19 cellular contexts compared by ENCODE assay signal in the genomic region with DNA sequence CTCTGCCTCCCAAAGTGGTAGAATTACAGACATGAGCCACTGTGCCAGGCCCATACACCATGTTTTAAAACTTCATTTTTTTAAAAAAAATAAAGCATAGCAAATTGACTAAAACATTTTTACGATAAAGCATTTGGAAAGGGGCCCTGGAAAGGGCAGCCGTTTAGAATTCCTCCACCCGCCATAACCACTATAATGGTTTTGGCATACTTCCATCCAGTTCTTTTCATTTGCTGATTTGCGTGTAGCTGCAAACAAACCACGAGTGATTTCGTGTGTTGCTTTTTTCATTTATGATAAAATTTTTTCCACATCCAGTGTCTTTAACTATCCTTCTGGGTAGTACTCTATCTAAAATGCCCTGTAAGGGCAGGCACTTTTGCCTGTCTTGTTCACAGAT.
DNase-seq lines count a peak whose midpoint lies in the region; ATAC-seq and TF ChIP-seq lines count a peak whose summit lies in the region.
"Had no signal": no experiment of that assay in that cellular context is flagged by ENCODE, and none has a peak within 500 bp of the region (broad histone marks: within the 10 kb centered on the region; RNA-seq: fewer than 3 reads in every experiment).

No MANE protein-coding gene starts in this region.

- ATAC-seq in GM21381 (IDR thresholded peaks at IDR 0.05; ENCODE audit: unreplicated experiment): no peak
- ATAC-seq: A549 had no signal

- no peak overlapping the region for H3K4me3 ChIP-seq in fibroblast of villous mesenchyme (ENCODE audit: low read depth, low read length)
- H3K4me3 ChIP-seq: A549, PC-9 had no signal

- no peak for TF ChIP-seq CTCF in fibroblast of villous mesenchyme (IDR thresholded peaks at IDR 0.05; ENCODE audit: insufficient read depth, low read depth, low read length)

- H3K27ac ChIP-seq in caudate nucleus (ENCODE audit: low read depth, low read length): no peak overlapping the region
- H3K27ac ChIP-seq: A549, KMS-11, PC-9 had no signal

- H3K27ac Mint-ChIP-seq in activated CD4-positive, alpha-beta memory T cell treated with anti-CD3 and anti-CD28 coated beads for 36 hours: no peak overlapping the region
- H3K27ac Mint-ChIP-seq: HFFc6 had no signal

- H3K4me3 Mint-ChIP-seq in activated CD4-positive, alpha-beta memory T cell treated with anti-CD3 and anti-CD28 coated beads for 36 hours: no peak overlapping the region
- H3K4me3 Mint-ChIP-seq: CD14-positive monocyte, HFFc6 had no signal

- intact Hi-C loops in activated CD4-positive, alpha-beta memory T cell treated with anti-CD3 and anti-CD28 coated beads for 36 hours (cut with micrococcal nuclease): no loop called here

- POLR2A ChIA-PET in activated CD4-positive, alpha-beta memory T cell treated with anti-CD3 and anti-CD28 coated beads for 36 hours (lab: Charles Lee): no interaction called here

- no peaks in the 10 kb centered on the region for H3K36me3 Mint-ChIP-seq in activated CD4-positive, alpha-beta memory T cell treated with anti-CD3 and anti-CD28 coated beads for 36 hours

- peaks cover 3% of the 10 kb centered on the region for H3K27me3 Mint-ChIP-seq in activated CD4-positive, alpha-beta memory T cell treated with anti-CD3 and anti-CD28 coated beads for 36 hours

- peaks cover 4% of the 10 kb centered on the region for H3K4me1 Mint-ChIP-seq in activated CD4-positive, alpha-beta memory T cell treated with anti-CD3 and anti-CD28 coated beads for 36 hours (ENCODE audit: low read depth)

- DNase-seq in AG08395 (ENCODE audit: low spot score) (peak; percentile 39), GM04503 (ENCODE audit: low read depth) (peak; percentile 34), astrocyte of the hippocampus (ENCODE audit: low read depth, low spot score) (peak; percentile 68), fibroblast of villous mesenchyme (ENCODE audit: low read depth) (peak; percentile 73), SHP77 treated with DMSO at 0.1 percent for 48 hours (lab: John Stamatoyannopoulos, UW) (no peak), caudate nucleus (lab: John Stamatoyannopoulos, UW) (no peak)
- DNase-seq in activated CD4-positive, alpha-beta memory T cell treated with anti-CD3 and anti-CD28 coated beads for 36 hours: no peak
- DNase-seq: AML-193, DMS 273 treated with DMSO at 0.1 percent for 48 hours, HFFc6, NCI-H1930, NCI-H2171 treated with DMSO at 0.1 percent for 48 hours, NCI-H510A, NCI-H774, PC-9 had no signal

- CTCF ChIA-PET in activated CD4-positive, alpha-beta memory T cell treated with anti-CD3 and anti-CD28 coated beads for 36 hours (lab: Charles Lee): no interaction called here

- H3K9me3 Mint-ChIP-seq in activated CD4-positive, alpha-beta memory T cell treated with anti-CD3 and anti-CD28 coated beads for 36 hours: no peaks in the 10 kb centered on the region

Comparison
In these comparisons a context has a peak if more than half of its experiments do, and no peak if none do; other contexts are left out.
1. DNase-seq: peak in AG08395 (single experiment), GM04503 (single experiment), astrocyte of the hippocampus (single experiment) and fibroblast of villous mesenchyme (single experiment); none in SHP77 treated with DMSO at 0.1 percent for 48 hours (single experiment), caudate nucleus (0 of 61) and activated CD4-positive, alpha-beta memory T cell treated with anti-CD3 and anti-CD28 coated beads for 36 hours (single experiment).